Comparison of ENCODE assay signal across 14 cellular contexts in genomic region chr12:14390449-14390848, GRCh38. TPM values are rescaled to one million over a fixed set of nuclear protein-coding genes. Genes with fewer than 3 reads are reported as not detected.
DNase-seq lines count a peak whose midpoint lies in the region; ATAC-seq and TF ChIP-seq lines count a peak whose summit lies in the region.
"Had no signal": no experiment of that assay in that cellular context is flagged by ENCODE, and none has a peak within 500 bp of the region (broad histone marks: within the 10 kb centered on the region; RNA-seq: fewer than 3 reads in every experiment).

No MANE protein-coding gene starts in this region.

- no peaks in the 10 kb centered on the region for H3K27me3 Mint-ChIP-seq in activated CD4-positive, alpha-beta T cell treated with anti-CD3 and anti-CD28 coated beads, Interleukin-2, amount 10 ng/mL, durations not matched to agents 7 days and 5 days
- no peaks in the 10 kb centered on the region for H3K27me3 Mint-ChIP-seq in stimulated activated naive CD8-positive, alpha-beta T cell treated with anti-CD3 and anti-CD28 coated beads, Interleukin-15, amount 100 ng/mL, for 72 hours

- DNase-seq in activated CD4-positive, alpha-beta T cell treated with anti-CD3 and anti-CD28 coated beads, Interleukin-2, amount 10 ng/mL, durations not matched to agents 7 days and 5 days: no peak
- no peak for DNase-seq in activated CD4-positive, alpha-beta T cell treated with anti-CD3 and anti-CD28 coated beads for 1 hour
- DNase-seq in Panc1 (ENCODE audit: low read depth, low spot score) (no peak), cortex of kidney (lab: John Stamatoyannopoulos, UW) (no peak)
- no peak for DNase-seq in stimulated activated naive CD8-positive, alpha-beta T cell treated with anti-CD3 and anti-CD28 coated beads, Interleukin-15, amount 100 ng/mL, for 72 hours
- DNase-seq: ACHN; activated CD4-positive, alpha-beta T cell treated with anti-CD3 and anti-CD28 coated beads for 4 hours; anterior cingulate cortex; hypothalamus; NCI-H774; transverse colon had no signal

- peak overlapping the region; percentile 84 for H3K27ac ChIP-seq in Panc1 (ENCODE audit: low read length)

- no peak overlapping the region for H3K9ac ChIP-seq in endocrine pancreas (ENCODE audit: control insufficient read depth, insufficient read depth, low read length)

- CTCF ChIA-PET in activated CD4-positive, alpha-beta T cell treated with anti-CD3 and anti-CD28 coated beads, Interleukin-2, amount 10 ng/mL, durations not matched to agents 7 days and 5 days (lab: Charles Lee): interaction anchor here (0.6 kb wide), 1 partner anchor 1654 kb away, joined by 4 read pairs; no protein-coding TSS in a partner anchor
- CTCF ChIA-PET in Panc1 (lab: Charles Lee): no interaction called here

- intact Hi-C loops in Panc1 (cut with micrococcal nuclease; ENCODE audit: unreplicated experiment): loop anchor here (10.0 kb wide), 1 partner anchor 136 kb away; no protein-coding TSS in a partner anchor

- POLR2A ChIA-PET in activated CD4-positive, alpha-beta T cell treated with anti-CD3 and anti-CD28 coated beads, Interleukin-2, amount 10 ng/mL, durations not matched to agents 7 days and 5 days (lab: Charles Lee): no interaction called here
- POLR2A ChIA-PET in Panc1 (lab: Charles Lee): no interaction called here

- H3K4me3 Mint-ChIP-seq in activated CD4-positive, alpha-beta T cell treated with anti-CD3 and anti-CD28 coated beads, Interleukin-2, amount 10 ng/mL, durations not matched to agents 7 days and 5 days: peak overlapping the region; percentile 67
- H3K4me3 Mint-ChIP-seq in stimulated activated naive CD8-positive, alpha-beta T cell treated with anti-CD3 and anti-CD28 coated beads, Interleukin-15, amount 100 ng/mL, for 72 hours: peak overlapping the region; percentile 76 to 90

- in situ Hi-C loops in Panc1 (cut with HindIII; ENCODE audit: low pct_unique_long_range_greater_than_20kb, low sequenced_read_pairs): no loop called here

- peaks cover 57% of the 10 kb centered on the region for H3K36me3 Mint-ChIP-seq in activated CD4-positive, alpha-beta T cell treated with anti-CD3 and anti-CD28 coated beads, Interleukin-2, amount 10 ng/mL, durations not matched to agents 7 days and 5 days (ENCODE audit: low read depth)

- peak overlapping the region; percentile 88 for H3K27ac Mint-ChIP-seq in activated CD4-positive, alpha-beta T cell treated with anti-CD3 and anti-CD28 coated beads, Interleukin-2, amount 10 ng/mL, durations not matched to agents 7 days and 5 days
- H3K27ac Mint-ChIP-seq in stimulated activated naive CD8-positive, alpha-beta T cell treated with anti-CD3 and anti-CD28 coated beads, Interleukin-15, amount 100 ng/mL, for 72 hours: peak overlapping the region in 1 of 2 donors; percentile 67

- no peaks in the 10 kb centered on the region; the same call in 1 of the 2 replicates for H3K36me3 ChIP-seq in Panc1 (ENCODE audit: control insufficient read depth, insufficient read depth, low read length)
- no peaks in the 10 kb centered on the region for H3K36me3 ChIP-seq in endocrine pancreas (ENCODE audit: control insufficient read depth, insufficient read depth, low read length)
- H3K36me3 ChIP-seq: transverse colon had no signal

- H3K9me3 Mint-ChIP-seq in activated CD4-positive, alpha-beta T cell treated with anti-CD3 and anti-CD28 coated beads, Interleukin-2, amount 10 ng/mL, durations not matched to agents 7 days and 5 days: peaks cover 2% of the 10 kb centered on the region
- no peaks in the 10 kb centered on the region for H3K9me3 Mint-ChIP-seq in stimulated activated naive CD8-positive, alpha-beta T cell treated with anti-CD3 and anti-CD28 coated beads, Interleukin-15, amount 100 ng/mL, for 72 hours

- no TSS peak for BruUV-seq in Panc1 (replicated peaks; lab: Mats Ljungman, UMichigan)

- H3K9me3 ChIP-seq in Panc1 (ENCODE audit: control insufficient read depth, insufficient read depth, low read depth, low read length) (no peaks in the 10 kb centered on the region), endocrine pancreas (ENCODE audit: control insufficient read depth, low read length) (no peaks in the 10 kb centered on the region)
- H3K9me3 ChIP-seq: transverse colon had no signal

- TF ChIP-seq CTCF in Panc1 (IDR thresholded peaks at IDR 0.05): no peak

- H3K4me1 Mint-ChIP-seq in activated CD4-positive, alpha-beta T cell treated with anti-CD3 and anti-CD28 coated beads, Interleukin-2, amount 10 ng/mL, durations not matched to agents 7 days and 5 days: peaks cover 77% of the 10 kb centered on the region
- peaks cover 56% of the 10 kb centered on the region for H3K4me1 Mint-ChIP-seq in stimulated activated naive CD8-positive, alpha-beta T cell treated with anti-CD3 and anti-CD28 coated beads, Interleukin-15, amount 100 ng/mL, for 72 hours

- H3K4me1 ChIP-seq in Panc1 (ENCODE audit: control insufficient read depth, insufficient read depth, low read length) (peaks cover 32% of the 10 kb centered on the region), endocrine pancreas (ENCODE audit: control insufficient read depth, insufficient read depth, low read length) (peaks cover 25% of the 10 kb centered on the region)

- H3K27me3 ChIP-seq in Panc1 (ENCODE audit: control insufficient read depth, insufficient read depth, low read length) (no peaks in the 10 kb centered on the region), endocrine pancreas (ENCODE audit: control insufficient read depth, insufficient read depth, low read length) (no peaks in the 10 kb centered on the region)
- H3K27me3 ChIP-seq: transverse colon had no signal

- peak overlapping the region in 1 of 2 experiments; percentile 4; a peak in 1 of 4 replicates for H3K4me3 ChIP-seq in Panc1 (ENCODE audit: low read depth in 2 of 2, low read length in 2 of 2)
- peak overlapping the region; percentile 52 for H3K4me3 ChIP-seq in endocrine pancreas (ENCODE audit: control insufficient read depth, insufficient read depth, low read length)
- H3K4me3 ChIP-seq: transverse colon had no signal

- ATAC-seq in Panc1 (no peak), HG03045 (IDR thresholded peaks at IDR 0.05; ENCODE audit: unreplicated experiment) (no peak), HG03439 (IDR thresholded peaks at IDR 0.05; ENCODE audit: unreplicated experiment) (no peak)
- ATAC-seq in stimulated activated naive CD8-positive, alpha-beta T cell treated with anti-CD3 and anti-CD28 coated beads, Interleukin-15, amount 100 ng/mL, for 72 hours: no peak

RNA-seq across cellular contexts. Expression of gene ATF7IP, which starts 25.0 kb away (rescaled TPM):
- total RNA-seq in activated CD4-positive, alpha-beta T cell treated with anti-CD3 and anti-CD28 coated beads, Interleukin-2, amount 10 ng/mL, durations not matched to agents 7 days and 5 days: 100 to 1,000 TPM in 1 of 2 experiments, 10 to 100 TPM in 1; 96.7 to 108 TPM
- total RNA-seq in Panc1 (2021; ENCODE audit: unreplicated experiment): 25.4 TPM
- polyA plus RNA-seq in Panc1 (2012; ENCODE audit: insufficient read length): 9.7 TPM
